2 cellular contexts compared by ENCODE assay signal in genomic region chr1:22231995-22232690, GRCh38.
TF ChIP-seq lines count a peak whose summit lies in the region.

No MANE protein-coding gene starts in this region.

TF ChIP-seq in Ishikawa, 13 proteins besides CTCF, POLR2A, EP300 and RAD21 (continued from another document):
- TF ChIP-seq, protein P1, sequence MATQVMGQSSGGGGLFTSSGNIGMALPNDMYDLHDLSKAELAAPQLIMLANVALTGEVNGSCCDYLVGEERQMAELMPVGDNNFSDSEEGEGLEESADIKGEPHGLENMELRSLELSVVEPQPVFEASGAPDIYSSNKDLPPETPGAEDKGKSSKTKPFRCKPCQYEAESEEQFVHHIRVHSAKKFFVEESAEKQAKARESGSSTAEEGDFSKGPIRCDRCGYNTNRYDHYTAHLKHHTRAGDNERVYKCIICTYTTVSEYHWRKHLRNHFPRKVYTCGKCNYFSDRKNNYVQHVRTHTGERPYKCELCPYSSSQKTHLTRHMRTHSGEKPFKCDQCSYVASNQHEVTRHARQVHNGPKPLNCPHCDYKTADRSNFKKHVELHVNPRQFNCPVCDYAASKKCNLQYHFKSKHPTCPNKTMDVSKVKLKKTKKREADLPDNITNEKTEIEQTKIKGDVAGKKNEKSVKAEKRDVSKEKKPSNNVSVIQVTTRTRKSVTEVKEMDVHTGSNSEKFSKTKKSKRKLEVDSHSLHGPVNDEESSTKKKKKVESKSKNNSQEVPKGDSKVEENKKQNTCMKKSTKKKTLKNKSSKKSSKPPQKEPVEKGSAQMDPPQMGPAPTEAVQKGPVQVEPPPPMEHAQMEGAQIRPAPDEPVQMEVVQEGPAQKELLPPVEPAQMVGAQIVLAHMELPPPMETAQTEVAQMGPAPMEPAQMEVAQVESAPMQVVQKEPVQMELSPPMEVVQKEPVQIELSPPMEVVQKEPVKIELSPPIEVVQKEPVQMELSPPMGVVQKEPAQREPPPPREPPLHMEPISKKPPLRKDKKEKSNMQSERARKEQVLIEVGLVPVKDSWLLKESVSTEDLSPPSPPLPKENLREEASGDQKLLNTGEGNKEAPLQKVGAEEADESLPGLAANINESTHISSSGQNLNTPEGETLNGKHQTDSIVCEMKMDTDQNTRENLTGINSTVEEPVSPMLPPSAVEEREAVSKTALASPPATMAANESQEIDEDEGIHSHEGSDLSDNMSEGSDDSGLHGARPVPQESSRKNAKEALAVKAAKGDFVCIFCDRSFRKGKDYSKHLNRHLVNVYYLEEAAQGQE (IDR thresholded peaks at IDR 0.05; ENCODE audit: low read depth), result no peak
- TF ChIP-seq CEBPB (IDR thresholded peaks at IDR 0.05) (no peak), EGR1 (IDR thresholded peaks at IDR 0.05) (no peak), TEAD4 (IDR thresholded peaks at IDR 0.05) (no peak), FOXM1 (IDR thresholded peaks at IDR 0.05; ENCODE audit: borderline replicate concordance, low read depth) (no peak), YY1 (IDR thresholded peaks at IDR 0.05; ENCODE audit: low read depth) (no peak), TCF12 (IDR thresholded peaks at IDR 0.05; ENCODE audit: low read depth) (no peak), TAF1 (IDR thresholded peaks at IDR 0.05; ENCODE audit: low read depth) (no peak), NFIC (IDR thresholded peaks at IDR 0.05) (no peak), USF1 (IDR thresholded peaks at IDR 0.05) (no peak), MAX (IDR thresholded peaks at IDR 0.05) (no peak), ZBTB7A (IDR thresholded peaks at IDR 0.05; ENCODE audit: low read depth) (no peak)

TF ChIP-seq in GM12878, 131 proteins besides CTCF, POLR2A, EP300 and RAD21:
- TF ChIP-seq RELB (IDR thresholded peaks at IDR 0.05; ENCODE audit: low read depth), result no peak
- no peak for TF ChIP-seq ZBED1 (IDR thresholded peaks at IDR 0.05; ENCODE audit: borderline replicate concordance)
- no peak for TF ChIP-seq MEF2B (IDR thresholded peaks at IDR 0.05; ENCODE audit: partially characterized antibody, poor library complexity, severe bottlenecking)
